12 cellular contexts compared by ENCODE assay signal in genomic region chr14:54189358-54190354, GRCh38.
DNase-seq lines count a peak whose midpoint lies in the region; ATAC-seq and TF ChIP-seq lines count a peak whose summit lies in the region.
"Had no signal": no experiment of that assay in that cellular context is flagged by ENCODE, and none has a peak within 500 bp of the region (broad histone marks: within the 10 kb centered on the region; RNA-seq: fewer than 3 reads in every experiment).

No MANE protein-coding gene starts in this region.

- H3K36me3 ChIP-seq in RWPE2 (ENCODE audit: low read depth) (no peaks in the 10 kb centered on the region), upper lobe of right lung (no peaks in the 10 kb centered on the region)

- no peaks in the 10 kb centered on the region for H3K9me3 Mint-ChIP-seq in activated T-helper 17 cell treated with anti-CD3 and anti-CD28 coated beads, Interleukin-2, amount 50 U/mL, for 72 hours

- peak overlapping the region; percentile 74 for H3K27ac ChIP-seq in RWPE2 (ENCODE audit: poor library complexity, severe bottlenecking)
- H3K27ac ChIP-seq in upper lobe of right lung: no peak overlapping the region
- H3K27ac ChIP-seq: 22Rv1 had no signal

- no peak overlapping the region for H3K27ac Mint-ChIP-seq in activated T-helper 17 cell treated with anti-CD3 and anti-CD28 coated beads, Interleukin-2, amount 50 U/mL, for 72 hours
- H3K27ac Mint-ChIP-seq: progenitor cell of endocrine pancreas had no signal

- TF ChIP-seq CTCF in RWPE2 (IDR thresholded peaks at IDR 0.05; ENCODE audit: poor library complexity, severe bottlenecking) (no peak), fibroblast of pulmonary artery (IDR thresholded peaks at IDR 0.05; ENCODE audit: low read length, missing control alignments) (no peak), upper lobe of right lung (IDR thresholded peaks at IDR 0.05) (no peak)

- H3K4me1 ChIP-seq in RWPE2 (ENCODE audit: insufficient read depth, poor library complexity, severe bottlenecking): peaks cover 35% of the 10 kb centered on the region
- H3K4me1 ChIP-seq in upper lobe of right lung: no peaks in the 10 kb centered on the region

- H3K27me3 ChIP-seq in RWPE2 (ENCODE audit: insufficient read depth, poor library complexity, severe bottlenecking) (no peaks in the 10 kb centered on the region), upper lobe of right lung (no peaks in the 10 kb centered on the region)

- H3K9me3 ChIP-seq in RWPE2 (ENCODE audit: severe bottlenecking) (no peaks in the 10 kb centered on the region), upper lobe of right lung (no peaks in the 10 kb centered on the region)

- ATAC-seq in RWPE2 (ENCODE audit: low read depth) (peak; percentile 97), upper lobe of right lung (peak; percentile 70), GM19035 (IDR thresholded peaks at IDR 0.05; ENCODE audit: unreplicated experiment) (no peak)
- no peak for ATAC-seq in activated T-helper 17 cell treated with anti-CD3 and anti-CD28 coated beads, Interleukin-2, amount 50 U/mL, for 72 hours (replicated peaks)

- H3K4me3 Mint-ChIP-seq in activated T-helper 17 cell treated with anti-CD3 and anti-CD28 coated beads, Interleukin-2, amount 50 U/mL, for 72 hours: no peak overlapping the region

- DNase-seq in DMS 273 (lab: John Stamatoyannopoulos, UW; ENCODE audit: unreplicated experiment) (peak; percentile 14), DMS 273 treated with DMSO at 0.1 percent for 48 hours (lab: John Stamatoyannopoulos, UW) (no peak), RWPE2 (ENCODE audit: low spot score) (no peak), fibroblast of pulmonary artery (ENCODE audit: low read depth) (peak; percentile 67), upper lobe of right lung (no peak), NCI-H774 (lab: John Stamatoyannopoulos, UW) (no peak)
- DNase-seq: caudate nucleus, NCI-H2081 had no signal

- no peaks in the 10 kb centered on the region for H3K27me3 Mint-ChIP-seq in activated T-helper 17 cell treated with anti-CD3 and anti-CD28 coated beads, Interleukin-2, amount 50 U/mL, for 72 hours

- no peaks in the 10 kb centered on the region for H3K4me1 Mint-ChIP-seq in activated T-helper 17 cell treated with anti-CD3 and anti-CD28 coated beads, Interleukin-2, amount 50 U/mL, for 72 hours

- intact Hi-C loops in upper lobe of right lung (cut with DNase I): no loop called here

- H3K4me3 ChIP-seq in RWPE2 (ENCODE audit: severe bottlenecking) (no peak overlapping the region), fibroblast of pulmonary artery (replicated peaks; ENCODE audit: low read depth, low read length) (no peak overlapping the region), upper lobe of right lung (no peak overlapping the region)

- no peaks in the 10 kb centered on the region for H3K36me3 Mint-ChIP-seq in activated T-helper 17 cell treated with anti-CD3 and anti-CD28 coated beads, Interleukin-2, amount 50 U/mL, for 72 hours (ENCODE audit: low read depth)

Comparison
In these comparisons a context has a peak if more than half of its experiments do, and no peak if none do; other contexts are left out.
1. DNase-seq: peak in DMS 273 (single experiment) and fibroblast of pulmonary artery (single experiment); none in DMS 273 treated with DMSO at 0.1 percent for 48 hours (single experiment), RWPE2 (single experiment), upper lobe of right lung (single experiment) and NCI-H774 (single experiment).
2. ATAC-seq: peak in RWPE2 (single experiment) and upper lobe of right lung (single experiment); none in GM19035 (single experiment) and activated T-helper 17 cell treated with anti-CD3 and anti-CD28 coated beads, Interleukin-2, amount 50 U/mL, for 72 hours (single experiment).